ENCODE assay signal across 25 cellular contexts in the genomic region with DNA sequence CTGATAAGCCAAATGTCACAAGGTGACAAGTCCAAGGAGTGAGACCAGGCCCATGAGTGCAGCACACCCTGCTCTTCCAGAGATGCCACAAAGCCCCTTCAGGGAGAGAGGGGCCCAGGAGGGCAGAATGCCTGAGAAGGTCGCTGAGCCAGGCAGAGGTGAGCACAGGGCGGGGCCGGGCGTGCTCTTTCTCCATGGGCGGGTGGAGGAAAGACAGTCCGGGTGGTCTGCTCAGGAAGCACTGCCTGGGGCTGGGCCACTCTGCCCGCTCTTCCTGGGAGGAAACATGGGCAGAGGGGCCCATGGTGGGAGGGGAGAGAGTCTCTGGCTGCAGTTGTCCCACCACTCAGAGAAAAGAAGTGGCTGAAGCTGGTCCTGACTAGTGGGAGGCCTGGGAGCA. TPM values are rescaled to one million over a fixed set of nuclear protein-coding genes. Genes with fewer than 3 reads are reported as not detected.
DNase-seq lines count a peak whose midpoint lies in the region; ATAC-seq and TF ChIP-seq lines count a peak whose summit lies in the region.
"Had no signal": no experiment of that assay in that cellular context is flagged by ENCODE, and none has a peak within 500 bp of the region (broad histone marks: within the 10 kb centered on the region; RNA-seq: fewer than 3 reads in every experiment).

No MANE protein-coding gene starts in this region.

- H3K27me3 ChIP-seq in BLaER1: no peaks in the 10 kb centered on the region
- no peaks in the 10 kb centered on the region for H3K27me3 ChIP-seq in uterus
- H3K27me3 ChIP-seq: gastrocnemius medialis, hepatocyte, Peyer's patch, testis had no signal

- H3K36me3 ChIP-seq in BLaER1 (no peaks in the 10 kb centered on the region), uterus (no peaks in the 10 kb centered on the region)
- H3K36me3 ChIP-seq: HAP-1, prostate gland had no signal

- BruUV-seq in Calu3 (replicated peaks; lab: Mats Ljungman, UMichigan): no TSS peak

- no peaks in the 10 kb centered on the region for H4K20me1 ChIP-seq in BLaER1

- no peak overlapping the region for H3K4me3 ChIP-seq in BLaER1
- H3K4me3 ChIP-seq in uterus: no peak overlapping the region
- H3K4me3 ChIP-seq: gastrocnemius medialis, HAP-1, hepatocyte, Peyer's patch, prostate gland, testis had no signal

- H3K4me1 Mint-ChIP-seq in activated CD4-positive, alpha-beta T cell treated with anti-CD3 and anti-CD28 coated beads, Interleukin-2, amount 10 ng/mL, durations not matched to agents 24 days and 14 days: peaks cover 46% of the 10 kb centered on the region
- H3K4me1 Mint-ChIP-seq in Calu3 (ENCODE audit: low read depth, unreplicated experiment): peaks cover 6% of the 10 kb centered on the region

- H3K27ac Mint-ChIP-seq in activated CD4-positive, alpha-beta T cell treated with anti-CD3 and anti-CD28 coated beads, Interleukin-2, amount 10 ng/mL, durations not matched to agents 24 days and 14 days: peak overlapping the region; percentile 56
- H3K27ac Mint-ChIP-seq in Calu3 (ENCODE audit: unreplicated experiment): no peak overlapping the region

- H3K27ac ChIP-seq in BLaER1 (0 out of 2 replicates have a peak overlapping the region, but pooled peaks have one; percentile 35), RWPE1 (peak overlapping the region; percentile 100), uterus (no peak overlapping the region)
- H3K27ac ChIP-seq: gastrocnemius medialis, hepatocyte, Peyer's patch, prostate gland had no signal

- intact Hi-C loops in activated CD4-positive, alpha-beta T cell treated with anti-CD3 and anti-CD28 coated beads, Interleukin-2, amount 10 ng/mL, durations not matched to agents 24 days and 14 days (cut with micrococcal nuclease): loop anchor here (5.0 kb wide), 1 partner anchor 190 kb away; a partner anchor contains a TSS
- intact Hi-C loops in uterus (cut with DNase I; ENCODE audit: low total_unique reads): no loop called here
- intact Hi-C loops in Calu3 (cut with micrococcal nuclease; ENCODE audit: unreplicated experiment): no loop called here

- peak; percentile 60 for DNase-seq in activated CD4-positive, alpha-beta T cell treated with anti-CD3 and anti-CD28 coated beads, Interleukin-2, amount 10 ng/mL, durations not matched to agents 24 days and 14 days
- no peak for DNase-seq in activated CD4-positive, alpha-beta T cell treated with anti-CD3 and anti-CD28 coated beads for 48 hours
- no peak for DNase-seq in RWPE1 (ENCODE audit: low spot score)
- peak; percentile 65 for DNase-seq in left kidney (ENCODE audit: low read depth, low spot score)
- DNase-seq in uterus: no peak
- no peak for DNase-seq in Calu3
- DNase-seq: central memory CD4-positive, alpha-beta T cell; dermis blood vessel endothelial cell; gastrocnemius medialis; GF-D8; mesendoderm; NCI-H1105; NCI-H1930; NCI-H69; nucleus accumbens; Peyer's patch; stimulated activated CD4-positive, alpha-beta T cell treated with anti-CD3 and anti-CD28 coated beads, Interleukin-4, amount 100 ng/mL, for 4 hours; stimulated activated naive CD4-positive, alpha-beta T cell; SW 1271; testis had no signal

- TF ChIP-seq CTCF in RWPE1 (conservative IDR thresholded peaks at IDR 0.05; ENCODE audit: low read depth) (no peak), uterus (IDR thresholded peaks at IDR 0.05) (no peak), Calu3 (IDR thresholded peaks at IDR 0.05; ENCODE audit: unreplicated experiment) (no peak)

- no peak overlapping the region for H3K4me3 Mint-ChIP-seq in activated CD4-positive, alpha-beta T cell treated with anti-CD3 and anti-CD28 coated beads, Interleukin-2, amount 10 ng/mL, durations not matched to agents 24 days and 14 days
- no peak overlapping the region for H3K4me3 Mint-ChIP-seq in Calu3 (ENCODE audit: low read depth, unreplicated experiment)

- H3K9me3 ChIP-seq in BLaER1: no peaks in the 10 kb centered on the region
- H3K9me3 ChIP-seq in uterus: no peaks in the 10 kb centered on the region
- H3K9me3 ChIP-seq: gastrocnemius medialis, HAP-1, Peyer's patch, prostate gland, testis had no signal

- no peaks in the 10 kb centered on the region for H3K9me3 Mint-ChIP-seq in activated CD4-positive, alpha-beta T cell treated with anti-CD3 and anti-CD28 coated beads, Interleukin-2, amount 10 ng/mL, durations not matched to agents 24 days and 14 days
- H3K9me3 Mint-ChIP-seq in Calu3 (ENCODE audit: low read depth, unreplicated experiment): no peaks in the 10 kb centered on the region

- no peak for ATAC-seq in GM21423 (IDR thresholded peaks at IDR 0.05; ENCODE audit: unreplicated experiment)
- ATAC-seq: gastrocnemius medialis had no signal

- POLR2A ChIA-PET in RWPE1 (lab: Yijun Ruan, JAX; ENCODE audit: low non-redundant PET): interaction anchor here (1.5 kb wide), 1 partner anchor 11 kb away, joined by 5 read pairs; no protein-coding TSS in a partner anchor

- 0 out of 2 replicates have a peak overlapping the region, but pooled peaks have one; percentile 9 for H3K9ac ChIP-seq in BLaER1

- H3K36me3 Mint-ChIP-seq in activated CD4-positive, alpha-beta T cell treated with anti-CD3 and anti-CD28 coated beads, Interleukin-2, amount 10 ng/mL, durations not matched to agents 24 days and 14 days (ENCODE audit: low read depth): peaks cover 8% of the 10 kb centered on the region
- H3K36me3 Mint-ChIP-seq in Calu3 (ENCODE audit: insufficient read depth, unreplicated experiment): peaks cover 10% of the 10 kb centered on the region

- TF ChIP-seq POLR2A in uterus (IDR thresholded peaks at IDR 0.05): no peak

- H3K4me2 ChIP-seq in BLaER1: peak overlapping the region; percentile 80
- H3K4me2 ChIP-seq: hepatocyte had no signal

- CTCF ChIA-PET in RWPE1 (lab: Yijun Ruan, JAX) (interaction anchor here (1.6 kb wide), 1 partner anchor 13 kb away, joined by 5 read pairs; no protein-coding TSS in a partner anchor), Calu3 (lab: Charles Lee) (no interaction called here)

- H3K27me3 Mint-ChIP-seq in activated CD4-positive, alpha-beta T cell treated with anti-CD3 and anti-CD28 coated beads, Interleukin-2, amount 10 ng/mL, durations not matched to agents 24 days and 14 days: no peaks in the 10 kb centered on the region
- H3K27me3 Mint-ChIP-seq in Calu3 (ENCODE audit: unreplicated experiment): no peaks in the 10 kb centered on the region

- H3K4me1 ChIP-seq in BLaER1 (peaks cover 89% of the 10 kb centered on the region), uterus (peaks cover 0 to 7% of the 10 kb centered on the region in 2 donors)

RNA-seq across cellular contexts. Expression of a gene that starts 10.3 kb away (rescaled TPM):
- total RNA-seq in activated CD4-positive, alpha-beta T cell treated with anti-CD3 and anti-CD28 coated beads, Interleukin-2, amount 10 ng/mL, durations not matched to agents 24 days and 14 days: 154 and 171 TPM in 2 replicates
- total RNA-seq in uterus (10 to 100 TPM; 24.8 to 94.6 (median 31.5) TPM), Calu3 (2022) (104 and 110 TPM in 2 replicates)

Comparison
In these comparisons a context has a peak if more than half of its experiments do, and no peak if none do; other contexts are left out.
1. DNase-seq: peak in activated CD4-positive, alpha-beta T cell treated with anti-CD3 and anti-CD28 coated beads, Interleukin-2, amount 10 ng/mL, durations not matched to agents 24 days and 14 days (single experiment) and left kidney (single experiment); none in activated CD4-positive, alpha-beta T cell treated with anti-CD3 and anti-CD28 coated beads for 48 hours (single experiment), RWPE1 (single experiment), uterus (0 of 2) and Calu3 (single experiment).
2. H3K27ac ChIP-seq: peak in BLaER1 (single experiment) and RWPE1 (single experiment); none in uterus (0 of 2).